Comparison of ENCODE assay signal across 12 cellular contexts in the genomic region with DNA sequence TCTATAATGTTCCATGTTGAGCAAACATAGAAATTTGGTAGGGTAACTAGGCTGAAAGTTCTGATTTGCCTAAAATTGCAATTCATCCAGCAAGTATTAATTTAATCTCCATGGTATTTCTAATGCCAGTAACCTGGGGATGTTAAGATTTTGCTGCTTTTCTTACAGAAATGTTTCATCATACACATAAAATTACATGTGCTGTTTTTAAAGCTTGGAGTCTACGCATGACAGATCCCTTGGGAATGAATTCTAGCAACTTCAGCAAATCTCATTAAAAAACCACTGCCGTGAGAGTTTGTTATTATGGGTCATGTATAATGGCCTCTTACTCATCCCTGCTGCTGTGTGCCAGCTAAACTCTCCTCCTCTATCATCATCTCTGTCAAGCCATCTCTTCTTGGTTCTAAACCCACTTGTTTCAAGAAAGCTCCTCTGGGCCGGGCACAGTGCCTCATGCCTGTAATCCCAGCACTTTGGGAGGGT.
A peak's percentile ranks its signal among the peaks of the same experiment; 100 is the strongest.
DNase-seq lines count a peak whose midpoint lies in the region; ATAC-seq and TF ChIP-seq lines count a peak whose summit lies in the region.
"Had no signal": no experiment of that assay in that cellular context is flagged by ENCODE, and none has a peak within 500 bp of the region (broad histone marks: within the 10 kb centered on the region; RNA-seq: fewer than 3 reads in every experiment).

No MANE protein-coding gene starts in this region.

- TF ChIP-seq CTCF in chondrocyte (IDR thresholded peaks at IDR 0.05) (no peak), omental fat pad (IDR thresholded peaks at IDR 0.05) (no peak)

- no peaks in the 10 kb centered on the region for H3K9me3 Mint-ChIP-seq in chondrocyte (ENCODE audit: low read depth)
- H3K9me3 Mint-ChIP-seq: WTC11 had no signal

- no peak overlapping the region for H3K4me3 Mint-ChIP-seq in chondrocyte (ENCODE audit: unreplicated experiment)
- H3K4me3 Mint-ChIP-seq: WTC11 had no signal

- ATAC-seq in omental fat pad (ENCODE audit: low FRiP score), result peak; percentile 91
- ATAC-seq in GM18520 (IDR thresholded peaks at IDR 0.05; ENCODE audit: unreplicated experiment), result no peak
- ATAC-seq in GM18873 (IDR thresholded peaks at IDR 0.05; ENCODE audit: low FRiP score, unreplicated experiment), result no peak
- ATAC-seq: WTC11 had no signal

- in situ Hi-C loops in Caki2 (cut with HindIII; ENCODE audit: low pct_unique_long_range_greater_than_20kb, low sequenced_read_pairs), result no loop called here

- peaks cover 52% of the 10 kb centered on the region for H3K4me1 Mint-ChIP-seq in chondrocyte (ENCODE audit: low read depth)

- no peaks in the 10 kb centered on the region for H3K27me3 Mint-ChIP-seq in chondrocyte (ENCODE audit: low read depth)

- no peaks in the 10 kb centered on the region for H3K36me3 Mint-ChIP-seq in chondrocyte (ENCODE audit: low read depth)
- H3K36me3 Mint-ChIP-seq: WTC11 had no signal

- no peak overlapping the region for H3K27ac ChIP-seq in substantia nigra (ENCODE audit: low read depth, low read length, poor library complexity, severe bottlenecking)
- H3K27ac ChIP-seq: epithelial cell of prostate had no signal

- H3K27ac Mint-ChIP-seq in chondrocyte (ENCODE audit: unreplicated experiment), result peak overlapping the region; percentile 97
- H3K27ac Mint-ChIP-seq: WTC11 had no signal

- DNase-seq in Caki2 (ENCODE audit: low read depth), result peak; percentile 49
- peak; percentile 55 for DNase-seq in NCI-H2227 treated with DMSO at 0.1 percent for 48 hours (lab: John Stamatoyannopoulos, UW)
- DNase-seq in chondrocyte (ENCODE audit: low spot score), result no peak
- no peak for DNase-seq in omental fat pad (ENCODE audit: low spot score)
- DNase-seq in stimulated activated CD4-positive, alpha-beta T cell treated with anti-CD3 and anti-CD28 coated beads, Interleukin-2, amount 100 ng/mL, for 48 hours, result no peak
- no peak for DNase-seq in substantia nigra (lab: John Stamatoyannopoulos, UW)
- DNase-seq: activated gamma-delta T cell, NCI-H1694 treated with DMSO at 0.1 percent for 48 hours had no signal

Comparison
In these comparisons a context has a peak if more than half of its experiments do, and no peak if none do; other contexts are left out.
1. DNase-seq: peak in Caki2 (single experiment) and NCI-H2227 treated with DMSO at 0.1 percent for 48 hours (single experiment); none in chondrocyte (single experiment), omental fat pad (single experiment), stimulated activated CD4-positive, alpha-beta T cell treated with anti-CD3 and anti-CD28 coated beads, Interleukin-2, amount 100 ng/mL, for 48 hours (0 of 2) and substantia nigra (0 of 49).